In the genomic region with DNA sequence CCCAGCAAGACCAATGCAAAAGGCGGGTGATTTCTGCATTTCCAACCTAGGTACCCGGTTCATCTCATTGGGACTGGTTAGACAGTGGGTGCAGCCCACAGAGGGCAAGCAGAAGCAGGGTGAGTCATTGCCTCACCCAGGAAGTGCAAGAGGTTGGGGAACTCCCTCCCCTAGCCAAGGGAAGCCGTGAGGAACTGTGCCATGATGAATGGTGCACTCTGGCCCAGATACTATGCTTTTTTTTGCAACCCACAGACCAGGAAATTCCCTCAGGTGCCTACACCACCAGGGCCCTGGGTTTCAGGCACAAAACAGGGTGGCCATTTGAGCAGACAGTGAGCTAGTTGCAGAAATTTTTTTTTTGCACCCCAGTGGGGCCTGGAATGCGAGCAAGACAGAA, we compare ENCODE assay signal across 8 cellular contexts.
DNase-seq lines count a peak whose midpoint lies in the region; FAIRE-seq and TF ChIP-seq lines count a peak whose summit lies in the region.

No MANE protein-coding gene starts in this region.

- FAIRE-seq in H54 (lab: Jason Lieb, UNC) (peak; percentile 91), RCC 7860 (lab: Jason Lieb, UNC) (no peak)

- no peak for TF ChIP-seq CTCF in GM12865 (IDR thresholded peaks at IDR 0.05; ENCODE audit: insufficient read depth, low read depth, low read length, missing control alignments)
- no peak for TF ChIP-seq CTCF in vagina (IDR thresholded peaks at IDR 0.05)

- no peaks in the 10 kb centered on the region for H3K4me1 ChIP-seq in vagina
- H3K4me1 ChIP-seq in HAP-1 = no peaks in the 10 kb centered on the region

- intact Hi-C loops in vagina (cut with DNase I) = no loop called here

- no peak overlapping the region for H3K4me3 ChIP-seq in GM12865 (ENCODE audit: low read depth, low read length)
- H3K4me3 ChIP-seq in vagina = no peak overlapping the region
- H3K4me3 ChIP-seq in HAP-1 = no peak overlapping the region

- H3K27ac ChIP-seq in epithelial cell of prostate = peak overlapping the region; percentile 49
- H3K27ac ChIP-seq in vagina = no peak overlapping the region

- peak; percentile 88 for DNase-seq in GM12865 (ENCODE audit: low read depth)
- DNase-seq in H54 (ENCODE audit: insufficient read length, low spot score) = no peak
- DNase-seq in RCC 7860 (ENCODE audit: low spot score) = peak; percentile 19
- DNase-seq in epithelial cell of prostate (ENCODE audit: low read depth, low spot score) = peak; percentile 84
- no peak for DNase-seq in vagina (ENCODE audit: extremely low spot score in 2 of 2)
- DNase-seq in NCI-H2081 (lab: John Stamatoyannopoulos, UW) = no peak
- no peak for DNase-seq in HAP-1 (ENCODE audit: low spot score in 2 of 2)
- DNase-seq in HUDEP-2 (lab: John Stamatoyannopoulos, UW; ENCODE audit: unreplicated experiment in 76 of 76) = no peak

- H3K9me3 ChIP-seq in vagina = no peaks in the 10 kb centered on the region
- H3K9me3 ChIP-seq in HAP-1 = no peaks in the 10 kb centered on the region

- TF ChIP-seq POLR2A in H54 (IDR thresholded peaks at IDR 0.05; ENCODE audit: low read depth, low read length) = no peak
- TF ChIP-seq POLR2A in vagina (IDR thresholded peaks at IDR 0.05) = no peak

- H3K36me3 ChIP-seq in vagina = no peaks in the 10 kb centered on the region
- H3K36me3 ChIP-seq in HAP-1 (replicated peaks) = no peaks in the 10 kb centered on the region

- no peaks in the 10 kb centered on the region for H3K27me3 ChIP-seq in vagina
- no peaks in the 10 kb centered on the region for H3K27me3 ChIP-seq in HAP-1 (ENCODE audit: low read depth)

- in situ Hi-C loops in HAP-1 (cut with MboI; ENCODE audit: low sequenced_read_pairs) = no loop called here

Comparison
In these comparisons a context has a peak if more than half of its experiments do, and no peak if none do; other contexts are left out.
1. DNase-seq: peak in GM12865 (single experiment), RCC 7860 (single experiment) and epithelial cell of prostate (single experiment); none in H54 (single experiment), vagina (0 of 2), NCI-H2081 (0 of 2), HAP-1 (0 of 2) and HUDEP-2 (0 of 76).